ENCODE assay signal across 9 cellular contexts in the genomic region with DNA sequence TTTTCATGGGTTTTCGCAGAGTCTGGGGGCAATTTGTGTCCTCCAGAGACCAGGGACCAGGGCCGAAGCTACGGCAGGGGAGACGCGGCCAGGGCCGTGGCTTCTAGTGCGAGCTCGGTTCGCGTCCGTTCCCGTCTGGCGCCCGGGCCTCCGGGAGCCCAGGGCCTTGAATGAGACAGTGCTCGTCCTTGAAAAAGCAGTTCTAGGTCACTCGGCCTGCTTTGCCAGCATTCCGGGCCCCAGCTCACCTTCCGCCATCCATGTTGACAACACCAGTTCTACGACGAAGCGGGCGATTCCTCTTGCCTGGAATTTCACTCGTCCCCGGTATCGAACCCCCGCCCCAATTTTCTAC. TPM values are rescaled to one million over a fixed set of nuclear protein-coding genes. Genes with fewer than 3 reads are reported as not detected.
DNase-seq lines count a peak whose midpoint lies in the region; ATAC-seq and TF ChIP-seq lines count a peak whose summit lies in the region.
"Had no signal": no experiment of that assay in that cellular context is flagged by ENCODE, and none has a peak within 500 bp of the region (broad histone marks: within the 10 kb centered on the region; RNA-seq: fewer than 3 reads in every experiment).

No MANE protein-coding gene starts in this region.

- peaks cover 26% of the 10 kb centered on the region for H3K4me1 ChIP-seq in CD4-positive, CD25-positive, alpha-beta regulatory T cell (ENCODE audit: control insufficient read depth, insufficient read depth, low read length, poor library complexity, severe bottlenecking)
- H3K4me1 ChIP-seq in OCI-LY7 (ENCODE audit: insufficient read depth, low read length, poor library complexity, severe bottlenecking): peaks cover 13% of the 10 kb centered on the region
- peaks cover 25% of the 10 kb centered on the region for H3K4me1 ChIP-seq in lower lobe of right lung
- peaks cover 0 to 13% of the 10 kb centered on the region in 2 donors for H3K4me1 ChIP-seq in thoracic aorta (ENCODE audit: control insufficient read depth in 1 of 2, low read depth in 2 of 2)

- peak overlapping the region; percentile 50 to 94 (median 94) for H3K27ac Mint-ChIP-seq in CD4-positive, CD25-positive, alpha-beta regulatory T cell
- peak overlapping the region; percentile 81 for H3K27ac Mint-ChIP-seq in chondrocyte (ENCODE audit: unreplicated experiment)

- TF ChIP-seq CTCF in OCI-LY7 (conservative IDR thresholded peaks at IDR 0.05; ENCODE audit: low read length): no peak
- TF ChIP-seq CTCF in chondrocyte (IDR thresholded peaks at IDR 0.05): no peak
- no peak for TF ChIP-seq CTCF in lower lobe of right lung (IDR thresholded peaks at IDR 0.05)
- TF ChIP-seq CTCF in thoracic aorta (IDR thresholded peaks at IDR 0.05): no peak

- intact Hi-C loops in OCI-LY7 (cut with micrococcal nuclease; ENCODE audit: unreplicated experiment): loop anchor here (5.0 kb wide), 1 partner anchor 154 kb away; the partner anchor contains the start of gene ZNF641
- intact Hi-C loops in lower lobe of right lung (cut with DNase I): no loop called here

- peaks cover 4 to 5% of the 10 kb centered on the region in 2 experiments for H3K9me3 ChIP-seq in CD4-positive, CD25-positive, alpha-beta regulatory T cell (ENCODE audit: control insufficient read depth in 2 of 2, low read length in 2 of 2)
- H3K9me3 ChIP-seq in OCI-LY7 (ENCODE audit: low read length) (no peaks in the 10 kb centered on the region), lower lobe of right lung (no peaks in the 10 kb centered on the region), thoracic aorta (no peaks in the 10 kb centered on the region)

- CTCF ChIA-PET in OCI-LY7 (lab: Charles Lee; ENCODE audit: unreplicated experiment): interaction anchor here (0.7 to 1.1 kb wide), 2 partner anchors 16 to 32 kb away, joined by 3 read pairs; no protein-coding TSS in a partner anchor

- DNase-seq in CD4-positive, CD25-positive, alpha-beta regulatory T cell: no peak
- DNase-seq in OCI-LY7 (ENCODE audit: low spot score) (no peak), chondrocyte (ENCODE audit: low spot score) (no peak), lower lobe of right lung (peak; percentile 64), thoracic aorta (ENCODE audit: low spot score) (no peak), SKM-1 (lab: John Stamatoyannopoulos, UW; ENCODE audit: unreplicated experiment) (no peak), SIG-M5 (lab: John Stamatoyannopoulos, UW) (no peak)

- no peaks in the 10 kb centered on the region for H4K20me1 ChIP-seq in OCI-LY7 (ENCODE audit: insufficient read depth, low read length)

- peaks cover 20% of the 10 kb centered on the region for H3K36me3 Mint-ChIP-seq in CD4-positive, CD25-positive, alpha-beta regulatory T cell
- peaks cover 1% of the 10 kb centered on the region for H3K36me3 Mint-ChIP-seq in chondrocyte (ENCODE audit: low read depth)

- peak overlapping the region; percentile 94 for H3K27ac ChIP-seq in CD4-positive, CD25-positive, alpha-beta regulatory T cell (ENCODE audit: insufficient read depth, low read length, poor library complexity, severe bottlenecking)
- H3K27ac ChIP-seq in OCI-LY7 (ENCODE audit: low read depth, low read length, poor library complexity, severe bottlenecking) (no peak overlapping the region), lower lobe of right lung (peak overlapping the region; percentile 100), thoracic aorta (peak overlapping the region; percentile 98 to 99)

- H3K4me3 Mint-ChIP-seq in CD4-positive, CD25-positive, alpha-beta regulatory T cell: peak overlapping the region; percentile 88 to 96 (median 89)
- peak overlapping the region; percentile 75 for H3K4me3 Mint-ChIP-seq in chondrocyte (ENCODE audit: unreplicated experiment)

- H2AFZ ChIP-seq in OCI-LY7 (ENCODE audit: low read length): peak overlapping the region; percentile 84; the same call in 1 of the 2 replicates

- peaks cover 16% of the 10 kb centered on the region for H3K27me3 Mint-ChIP-seq in CD4-positive, CD25-positive, alpha-beta regulatory T cell
- peaks cover 25% of the 10 kb centered on the region for H3K27me3 Mint-ChIP-seq in chondrocyte (ENCODE audit: low read depth)

- BruUV-seq in OCI-LY7 (replicated peaks; lab: Mats Ljungman, UMichigan): TSS peak; percentile 86

- POLR2A ChIA-PET in OCI-LY7 (lab: Charles Lee): interaction anchor here (0.7 kb wide), 1 partner anchor 16 kb away, joined by 3 read pairs; no protein-coding TSS in a partner anchor

- no peaks in the 10 kb centered on the region for H3K9me2 ChIP-seq in OCI-LY7 (ENCODE audit: insufficient read depth, low read length)

- ATAC-seq in CD4-positive, CD25-positive, alpha-beta regulatory T cell (ENCODE audit: low read depth in 2 of 2): peak; percentile 7 to 12
- ATAC-seq in GM21529 (IDR thresholded peaks at IDR 0.05; ENCODE audit: unreplicated experiment) (peak; percentile 13), lower lobe of right lung (peak; percentile 36 to 42), thoracic aorta (ENCODE audit: insufficient number of reproducible peaks, low FRiP score, low read depth) (peak; percentile 26)

- H3K4me2 ChIP-seq in OCI-LY7 (ENCODE audit: low read length): peak overlapping the region; percentile 82

- no peaks in the 10 kb centered on the region for H3K36me3 ChIP-seq in CD4-positive, CD25-positive, alpha-beta regulatory T cell (ENCODE audit: control insufficient read depth, insufficient read depth, low read length)
- H3K36me3 ChIP-seq in OCI-LY7 (ENCODE audit: insufficient read depth, low read length): no peaks in the 10 kb centered on the region
- H3K36me3 ChIP-seq in lower lobe of right lung: no peaks in the 10 kb centered on the region
- H3K36me3 ChIP-seq in thoracic aorta: no peaks in the 10 kb centered on the region

- peak overlapping the region; percentile 98 for H3K4me3 ChIP-seq in CD4-positive, CD25-positive, alpha-beta regulatory T cell (ENCODE audit: low read depth, low read length)
- H3K4me3 ChIP-seq in OCI-LY7 (ENCODE audit: low read depth, low read length, poor library complexity, severe bottlenecking): peak overlapping the region; percentile 68
- H3K4me3 ChIP-seq in lower lobe of right lung: peak overlapping the region; percentile 71
- H3K4me3 ChIP-seq in thoracic aorta: peak overlapping the region; percentile 98

- peaks cover 4% of the 10 kb centered on the region for H3K27me3 ChIP-seq in CD4-positive, CD25-positive, alpha-beta regulatory T cell (ENCODE audit: control insufficient read depth, insufficient read depth, low read length)
- H3K27me3 ChIP-seq in lower lobe of right lung (ENCODE audit: low read depth): no peaks in the 10 kb centered on the region
- H3K27me3 ChIP-seq in thoracic aorta (replicated peaks; ENCODE audit: insufficient read depth): no peaks in the 10 kb centered on the region

- peaks cover 5 to 54% (median 30%) of the 10 kb centered on the region in 4 donors for H3K4me1 Mint-ChIP-seq in CD4-positive, CD25-positive, alpha-beta regulatory T cell
- peaks cover 25% of the 10 kb centered on the region for H3K4me1 Mint-ChIP-seq in chondrocyte (ENCODE audit: low read depth)

- H3K79me2 ChIP-seq in OCI-LY7 (ENCODE audit: insufficient read depth, low read depth, low read length): no peaks in the 10 kb centered on the region

- H3K9me3 Mint-ChIP-seq in CD4-positive, CD25-positive, alpha-beta regulatory T cell: peaks cover 2 to 20% (median 11%) of the 10 kb centered on the region in 7 donors
- H3K9me3 Mint-ChIP-seq in chondrocyte (ENCODE audit: low read depth): peaks cover 14% of the 10 kb centered on the region

RNA-seq across cellular contexts. Expression of gene OR10AD1, which starts 4.5 kb away (rescaled TPM):
- not detected for total RNA-seq in CD4-positive, CD25-positive, alpha-beta regulatory T cell
- polyA plus RNA-seq in CD4-positive, CD25-positive, alpha-beta regulatory T cell: under 1 TPM in 1 of 4 donors, not detected in 3; 0.22 TPM
- total RNA-seq in OCI-LY7 (2014; rRNA removed; shearing (Covaris generic)): not detected in 2 replicates
- total RNA-seq in OCI-LY7 (2022): not detected in 2 replicates
- not detected in 3 replicates for total RNA-seq in chondrocyte
- total RNA-seq in lower lobe of right lung: not detected
- not detected for total RNA-seq in thoracic aorta
- total RNA-seq: myocyte had no signal

RNA-seq across cellular contexts. Expression of gene CCDC184, which starts 15.2 kb away (rescaled TPM):
- 1.6 TPM for total RNA-seq in CD4-positive, CD25-positive, alpha-beta regulatory T cell
- under 1 TPM; 0.15 to 0.24 (median 0.18) TPM for polyA plus RNA-seq in CD4-positive, CD25-positive, alpha-beta regulatory T cell
- total RNA-seq in OCI-LY7 (2014; rRNA removed; shearing (Covaris generic)): not detected in 2 replicates
- total RNA-seq in OCI-LY7 (2022): not detected in 2 replicates
- total RNA-seq in chondrocyte: 0.22 to 0.56 TPM (median 0.47 TPM) in 3 replicates
- 1.0 TPM for total RNA-seq in lower lobe of right lung
- 1 to 10 TPM in 1 of 2 donors, under 1 TPM in 1; 0.81 to 5.6 TPM for total RNA-seq in thoracic aorta

RNA-seq across cellular contexts. Expression of gene ASB8, which starts 41.3 kb away (rescaled TPM):
- total RNA-seq in CD4-positive, CD25-positive, alpha-beta regulatory T cell: 46.6 TPM
- polyA plus RNA-seq in CD4-positive, CD25-positive, alpha-beta regulatory T cell: 100 to 1,000 TPM in 1 of 4 donors, 10 to 100 TPM in 3; 73.2 to 121 (median 90.0) TPM
- 19.9 and 26.6 TPM in 2 replicates for total RNA-seq in OCI-LY7 (2014; rRNA removed; shearing (Covaris generic))
- total RNA-seq in OCI-LY7 (2022) (39.3 and 41.5 TPM in 2 replicates), chondrocyte (24.7 to 34.3 TPM (median 30.8 TPM) in 3 replicates), lower lobe of right lung (40.9 TPM), thoracic aorta (10 to 100 TPM; 20.7 to 45.3 TPM)
